Comparison of ENCODE assay signal across 23 cellular contexts in genomic region chr2:212733273-212733672, GRCh38.
A peak's percentile ranks its signal among the peaks of the same experiment; 100 is the strongest.
DNase-seq lines count a peak whose midpoint lies in the region; ATAC-seq lines count a peak whose summit lies in the region.
"Had no signal": no experiment of that assay in that cellular context is flagged by ENCODE, and none has a peak within 500 bp of the region (broad histone marks: within the 10 kb centered on the region; RNA-seq: fewer than 3 reads in every experiment).

No MANE protein-coding gene starts in this region.

- H3K9me3 Mint-ChIP-seq in stimulated activated effector memory CD8-positive, alpha-beta T cell treated with anti-CD3 and anti-CD28 coated beads, Interleukin-12 subunit alpha, Interleukin-12 subunit beta, amount 100 ng/mL, for 72 hours: no peaks in the 10 kb centered on the region
- H3K9me3 Mint-ChIP-seq: activated naive CD4-positive, alpha-beta T cell treated with anti-CD3 and anti-CD28 coated beads, Interleukin-2, amount 50 U/mL, for 72 hours; stimulated activated naive CD8-positive, alpha-beta T cell treated with anti-CD3 and anti-CD28 coated beads, Interleukin-15, Interleukin-2, amounts not matched to agents 100 ng/mL and 50 ng/mL, for 24 hours had no signal

- ATAC-seq in GM19023 (IDR thresholded peaks at IDR 0.05; ENCODE audit: unreplicated experiment) (peak; percentile 31), HG02678 (IDR thresholded peaks at IDR 0.05; ENCODE audit: unreplicated experiment) (peak; percentile 38), HG03432 (IDR thresholded peaks at IDR 0.05; ENCODE audit: unreplicated experiment) (peak; percentile 28), GM21717 (IDR thresholded peaks at IDR 0.05; ENCODE audit: unreplicated experiment) (no peak)
- peak; percentile 62 for ATAC-seq in stimulated activated effector memory CD8-positive, alpha-beta T cell treated with anti-CD3 and anti-CD28 coated beads, Interleukin-12 subunit alpha, Interleukin-12 subunit beta, amount 100 ng/mL, for 72 hours
- ATAC-seq: activated naive CD4-positive, alpha-beta T cell treated with anti-CD3 and anti-CD28 coated beads, Interleukin-2, amount 50 U/mL, for 72 hours; K562; mucosa of descending colon; right lobe of liver had no signal

- no peak for DNase-seq in stimulated activated effector memory CD8-positive, alpha-beta T cell treated with anti-CD3 and anti-CD28 coated beads, Interleukin-12 subunit alpha, Interleukin-12 subunit beta, amount 100 ng/mL, for 72 hours (ENCODE audit: low spot score in 2 of 2)
- DNase-seq in NCI-H69 (lab: John Stamatoyannopoulos, UW) (no peak), NCI-H2196 (lab: John Stamatoyannopoulos, UW; ENCODE audit: unreplicated experiment) (no peak)
- DNase-seq: activated CD8-positive, alpha-beta memory T cell treated with anti-CD3 and anti-CD28 coated beads, Interleukin-2, amount 50 U/mL, for 4 hours; aorta; dermis blood vessel endothelial cell; MG63; mucosa of descending colon; NCI-H2081; NCI-H345; right lobe of liver; Right ventricle myocardium superior; stimulated activated CD4-positive, alpha-beta T cell treated with anti-CD3 and anti-CD28 coated beads, Interleukin-12 subunit alpha, Interleukin-12 subunit beta, amount 100 ng/mL, for 4 hours; stimulated activated CD4-positive, alpha-beta T cell treated with anti-CD3 and anti-CD28 coated beads, Interleukin-4, amount 100 ng/mL, for 4 hours; T-helper 9 cell; tibial artery had no signal

- no peak overlapping the region for H3K27ac Mint-ChIP-seq in stimulated activated effector memory CD8-positive, alpha-beta T cell treated with anti-CD3 and anti-CD28 coated beads, Interleukin-12 subunit alpha, Interleukin-12 subunit beta, amount 100 ng/mL, for 72 hours
- H3K27ac Mint-ChIP-seq: activated naive CD4-positive, alpha-beta T cell treated with anti-CD3 and anti-CD28 coated beads, Interleukin-2, amount 50 U/mL, for 72 hours had no signal

- H3K4me3 Mint-ChIP-seq in stimulated activated effector memory CD8-positive, alpha-beta T cell treated with anti-CD3 and anti-CD28 coated beads, Interleukin-12 subunit alpha, Interleukin-12 subunit beta, amount 100 ng/mL, for 72 hours: no peak overlapping the region
- H3K4me3 Mint-ChIP-seq: stimulated activated naive CD8-positive, alpha-beta T cell treated with anti-CD3 and anti-CD28 coated beads, Interleukin-15, Interleukin-2, amounts not matched to agents 100 ng/mL and 50 ng/mL, for 24 hours had no signal

- peaks cover 25% of the 10 kb centered on the region for H3K4me1 Mint-ChIP-seq in stimulated activated effector memory CD8-positive, alpha-beta T cell treated with anti-CD3 and anti-CD28 coated beads, Interleukin-12 subunit alpha, Interleukin-12 subunit beta, amount 100 ng/mL, for 72 hours

- H3K36me3 Mint-ChIP-seq in stimulated activated effector memory CD8-positive, alpha-beta T cell treated with anti-CD3 and anti-CD28 coated beads, Interleukin-12 subunit alpha, Interleukin-12 subunit beta, amount 100 ng/mL, for 72 hours: no peaks in the 10 kb centered on the region
- H3K36me3 Mint-ChIP-seq: activated naive CD4-positive, alpha-beta T cell treated with anti-CD3 and anti-CD28 coated beads, Interleukin-2, amount 50 U/mL, for 72 hours had no signal
